Comparison of ENCODE assay signal across 10 cellular contexts in genomic region chr6:68975064-68975463, GRCh38.
DNase-seq lines count a peak whose midpoint lies in the region; ATAC-seq, FAIRE-seq and TF ChIP-seq lines count a peak whose summit lies in the region.
"Had no signal": no experiment of that assay in that cellular context is flagged by ENCODE, and none has a peak within 500 bp of the region (broad histone marks: within the 10 kb centered on the region; RNA-seq: fewer than 3 reads in every experiment).

No MANE protein-coding gene starts in this region.

- no peak for TF ChIP-seq POLR2A in Peyer's patch (IDR thresholded peaks at IDR 0.05)

- H3K4me3 ChIP-seq in brain microvascular endothelial cell (ENCODE audit: low read depth, low read length) (no peak overlapping the region), Peyer's patch (no peak overlapping the region)

- no peaks in the 10 kb centered on the region for H3K27me3 ChIP-seq in brain microvascular endothelial cell (replicated peaks)
- no peaks in the 10 kb centered on the region for H3K27me3 ChIP-seq in layer of hippocampus (ENCODE audit: control insufficient read depth, insufficient read depth, low read length)
- H3K27me3 ChIP-seq in Peyer's patch = no peaks in the 10 kb centered on the region

- peak; percentile 29 for DNase-seq in Caki2 (ENCODE audit: low read depth)
- DNase-seq in NCI-H2029 treated with DMSO at 0.1 percent for 48 hours (lab: John Stamatoyannopoulos, UW) = peak; percentile 35
- DNase-seq in brain microvascular endothelial cell = peak; percentile 7
- DNase-seq in ecto neural progenitor cell (ENCODE audit: low spot score) = no peak
- no peak for DNase-seq in Peyer's patch
- DNase-seq in RCC 7860 (ENCODE audit: low spot score) = no peak
- DNase-seq: activated CD8-positive, alpha-beta T cell treated with anti-CD3 and anti-CD28 coated beads for 36 hours; NCI-H446 treated with DMSO at 0.1 percent for 48 hours had no signal

- H3K9me3 ChIP-seq in Peyer's patch = no peaks in the 10 kb centered on the region

- no peaks in the 10 kb centered on the region for H3K4me1 ChIP-seq in Peyer's patch

- ATAC-seq in GM21619 (IDR thresholded peaks at IDR 0.05; ENCODE audit: unreplicated experiment) = no peak
- ATAC-seq: activated CD8-positive, alpha-beta T cell treated with anti-CD3 and anti-CD28 coated beads for 36 hours had no signal

- TF ChIP-seq CTCF in brain microvascular endothelial cell (IDR thresholded peaks at IDR 0.05; ENCODE audit: low read depth, low read length, missing control alignments) (peak; percentile 59), Peyer's patch (IDR thresholded peaks at IDR 0.05) (no peak)

- FAIRE-seq in RCC 7860 (lab: Jason Lieb, UNC) = no peak

- H3K36me3 ChIP-seq in brain microvascular endothelial cell (replicated peaks) (no peaks in the 10 kb centered on the region), Peyer's patch (no peaks in the 10 kb centered on the region)

- in situ Hi-C loops in Caki2 (cut with HindIII; ENCODE audit: low pct_unique_long_range_greater_than_20kb, low sequenced_read_pairs) = no loop called here
- in situ Hi-C loops in brain microvascular endothelial cell (cut with HindIII; ENCODE audit: low pct_ligation_motif_present, low sequenced_read_pairs) = no loop called here

- H3K27ac ChIP-seq in brain microvascular endothelial cell (no peak overlapping the region), layer of hippocampus (ENCODE audit: low read depth, low read length) (peak overlapping the region; percentile 57), Peyer's patch (no peak overlapping the region)

Comparison
In these comparisons a context has a peak if more than half of its experiments do, and no peak if none do; other contexts are left out.
1. DNase-seq: peak in Caki2 (single experiment), NCI-H2029 treated with DMSO at 0.1 percent for 48 hours (single experiment) and brain microvascular endothelial cell (single experiment); none in ecto neural progenitor cell (single experiment), Peyer's patch (0 of 3) and RCC 7860 (single experiment).